1 cellular context compared by ENCODE assay signal in genomic region chr6:113805167-113805835, GRCh38.
TF ChIP-seq lines count a peak whose summit lies in the region.

No MANE protein-coding gene starts in this region.

TF ChIP-seq in GM12878, 131 proteins besides CTCF, POLR2A, EP300 and RAD21 (continued from another document and continues in another):
- 0 out of 2 replicates have a peak, but pooled peaks have one; percentile 57 for TF ChIP-seq JUND (IDR thresholded peaks at IDR 0.05; ENCODE audit: low read depth, low read length)
- TF ChIP-seq SIN3A (IDR thresholded peaks at IDR 0.05; ENCODE audit: low read depth, low read length) = no peak
- TF ChIP-seq SMARCA5 (IDR thresholded peaks at IDR 0.05) = peak; percentile 56; the same call in 1 of the 2 replicates
- TF ChIP-seq BHLHE40 (IDR thresholded peaks at IDR 0.05; ENCODE audit: borderline replicate concordance in 1 of 2, low read depth in 2 of 2, low read length in 1 of 2) = peak in 1 of 2 experiments; percentile 49; a peak in 2 of 4 replicates
- TF ChIP-seq IRF4 (IDR thresholded peaks at IDR 0.05; ENCODE audit: low read depth, low read length) = 0 out of 2 replicates have a peak, but pooled peaks have one; percentile 67
- TF ChIP-seq ELK1 (IDR thresholded peaks at IDR 0.05; ENCODE audit: low read depth, low read length) = no peak
- TF ChIP-seq ATF2 (IDR thresholded peaks at IDR 0.05; ENCODE audit: low read length) = peak; percentile 93
- TF ChIP-seq ZSCAN29 (IDR thresholded peaks at IDR 0.05) = no peak
- TF ChIP-seq JUNB (IDR thresholded peaks at IDR 0.05) = peak; percentile 95
- TF ChIP-seq MEF2A (IDR thresholded peaks at IDR 0.05; ENCODE audit: insufficient read depth, low read depth, low read length) = peak; percentile 83
- peak; percentile 55; the same call in 1 of the 2 replicates for TF ChIP-seq ZNF24 (IDR thresholded peaks at IDR 0.05)
- TF ChIP-seq RUNX3 (IDR thresholded peaks at IDR 0.05; ENCODE audit: low read length) = peak; percentile 84
- 0 out of 2 replicates have a peak, but pooled peaks have one; percentile 51 for TF ChIP-seq STAT3 (IDR thresholded peaks at IDR 0.05; ENCODE audit: low read depth, low read length)
- TF ChIP-seq ZNF217 (IDR thresholded peaks at IDR 0.05) = peak; percentile 65; the same call in 1 of the 2 replicates
- no peak for TF ChIP-seq SP1 (IDR thresholded peaks at IDR 0.05; ENCODE audit: low read depth, low read length)
- TF ChIP-seq YY1 (IDR thresholded peaks at IDR 0.05; ENCODE audit: low read depth, low read length) = no peak
- TF ChIP-seq IKZF2 (IDR thresholded peaks at IDR 0.05) = peak; percentile 83 to 88
- TF ChIP-seq RCOR1 (conservative IDR thresholded peaks at IDR 0.05; ENCODE audit: low read depth, low read length) = 0 out of 2 replicates have a peak, but pooled peaks have one; percentile 39
- peak; percentile 97 for TF ChIP-seq SKIL (IDR thresholded peaks at IDR 0.05; ENCODE audit: low read depth, poor library complexity, severe bottlenecking)
- peak; percentile 38; the same call in 1 of the 2 replicates for TF ChIP-seq CBX5 (IDR thresholded peaks at IDR 0.05; ENCODE audit: low read depth)
- no peak for TF ChIP-seq MAX (IDR thresholded peaks at IDR 0.05; ENCODE audit: low read depth, low read length)
- TF ChIP-seq ZBED1 (IDR thresholded peaks at IDR 0.05; ENCODE audit: borderline replicate concordance) = peak; percentile 57; the same call in 1 of the 2 replicates
- TF ChIP-seq PML (IDR thresholded peaks at IDR 0.05; ENCODE audit: low read length) = peak; percentile 43; the same call in 1 of the 2 replicates
- TF ChIP-seq KAT2A (conservative IDR thresholded peaks at IDR 0.05; ENCODE audit: control insufficient read depth, low read depth, low read length) = no peak
- TF ChIP-seq CREM (IDR thresholded peaks at IDR 0.05; ENCODE audit: low read depth) = peak; percentile 79
- TF ChIP-seq ZBTB11 (CRISPR knock-in tag; IDR thresholded peaks at IDR 0.05) = no peak
- peak; percentile 90 for TF ChIP-seq PKNOX1 (IDR thresholded peaks at IDR 0.05)
- no peak for TF ChIP-seq ATF3 (IDR thresholded peaks at IDR 0.05; ENCODE audit: borderline replicate concordance, extremely low read depth, low read depth, low read length)
- peak; percentile 85 for TF ChIP-seq TBL1XR1 (IDR thresholded peaks at IDR 0.05; ENCODE audit: low read depth, low read length)
- TF ChIP-seq TCF3 (IDR thresholded peaks at IDR 0.05; ENCODE audit: borderline replicate concordance, insufficient read depth, low read depth, low read length) = no peak
- TF ChIP-seq CUX1 (IDR thresholded peaks at IDR 0.05; ENCODE audit: insufficient replicate concordance, low read depth, low read length) = peak; percentile 79
- peak; percentile 50; the same call in 1 of the 2 replicates for TF ChIP-seq CREB1 (IDR thresholded peaks at IDR 0.05; ENCODE audit: low read depth)
- TF ChIP-seq ETV6 (conservative IDR thresholded peaks at IDR 0.05 in 1 of 2, IDR thresholded peaks at IDR 0.05 in 1 of 2; ENCODE audit: borderline replicate concordance in 1 of 2, low read depth in 1 of 2) = peak in 1 of 2 experiments; percentile 76; a peak in 1 of 4 replicates
- TF ChIP-seq TAF1 (IDR thresholded peaks at IDR 0.05; ENCODE audit: borderline replicate concordance, low read depth, low read length) = no peak
- no peak for TF ChIP-seq WRNIP1 (IDR thresholded peaks at IDR 0.05; ENCODE audit: borderline replicate concordance, low read depth, low read length)
- peak; percentile 60 for TF ChIP-seq IKZF1 (conservative IDR thresholded peaks at IDR 0.05)
- no peak for TF ChIP-seq REST (IDR thresholded peaks at IDR 0.05; ENCODE audit: low read depth, low read length)
- peak; percentile 65; the same call in 1 of the 2 replicates for TF ChIP-seq TCF7 (IDR thresholded peaks at IDR 0.05; ENCODE audit: borderline replicate concordance)
- no peak for TF ChIP-seq RBBP5 (conservative IDR thresholded peaks at IDR 0.05)
- 0 out of 2 replicates have a peak, but pooled peaks have one; percentile 32 for TF ChIP-seq GATAD2B (conservative IDR thresholded peaks at IDR 0.05; ENCODE audit: low read depth)
